Comparison of ENCODE assay signal across 24 cellular contexts in the genomic region with DNA sequence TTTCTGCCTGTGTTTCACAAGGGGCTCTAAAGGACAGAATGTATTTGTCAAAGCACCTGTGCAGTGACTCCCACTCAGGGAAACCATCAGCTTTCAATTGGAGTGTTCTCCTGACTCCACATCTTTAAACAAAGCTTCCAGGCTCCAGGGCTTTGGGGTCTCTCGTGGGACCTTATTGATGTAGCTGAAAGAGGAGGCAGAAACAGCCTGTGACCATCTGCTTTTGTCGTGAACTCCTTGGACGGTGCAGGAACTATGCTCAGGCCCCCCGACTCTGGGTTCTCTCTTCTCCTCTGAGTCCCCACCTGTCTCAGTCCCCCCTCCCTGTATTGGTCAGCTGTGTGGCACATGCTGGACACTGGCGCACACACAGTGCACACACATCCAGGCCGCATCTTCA.
"Had no signal": no experiment of that assay in that cellular context is flagged by ENCODE, and none has a peak within 500 bp of the region (broad histone marks: within the 10 kb centered on the region; RNA-seq: fewer than 3 reads in every experiment).

No MANE protein-coding gene starts in this region.

- H2AFZ ChIP-seq: PC-9 had no signal

- H3K4me1 ChIP-seq: SJCRH30 had no signal

- H3K27ac ChIP-seq: KMS-11, PC-9, RWPE1, SJCRH30, SK-N-MC had no signal

- H3K4me3 ChIP-seq: PC-9, SJCRH30, SK-N-MC had no signal

- H3K9me3 ChIP-seq: SJCRH30 had no signal

- H3K9ac ChIP-seq: KMS-11 had no signal

- H3K36me3 ChIP-seq: SJCRH30 had no signal

- H3K27me3 ChIP-seq: SJCRH30 had no signal

- DNase-seq: Karpas-422, KBM-7, MM.1S, MV-4-11, NCI-H1092, NCI-H1105, NCI-H1417 treated with DMSO at 0.1 percent for 48 hours, NCI-H1436 treated with DMSO at 0.1 percent for 48 hours, NCI-H1694 treated with DMSO at 0.1 percent for 48 hours, NCI-H2029, NCI-H2081, NCI-H2227 treated with DMSO at 0.1 percent for 48 hours, NCI-H345, NCI-H446, NCI-H510A treated with DMSO at 0.1 percent for 48 hours, NCI-H526 treated with DMSO at 0.1 percent for 48 hours, NCI-H774, PC-9, SHP77, SIG-M5, SJCRH30 had no signal

- H3K4me2 ChIP-seq: KMS-11, PC-9 had no signal
